ENCODE assay signal across 18 cellular contexts in the genomic region with DNA sequence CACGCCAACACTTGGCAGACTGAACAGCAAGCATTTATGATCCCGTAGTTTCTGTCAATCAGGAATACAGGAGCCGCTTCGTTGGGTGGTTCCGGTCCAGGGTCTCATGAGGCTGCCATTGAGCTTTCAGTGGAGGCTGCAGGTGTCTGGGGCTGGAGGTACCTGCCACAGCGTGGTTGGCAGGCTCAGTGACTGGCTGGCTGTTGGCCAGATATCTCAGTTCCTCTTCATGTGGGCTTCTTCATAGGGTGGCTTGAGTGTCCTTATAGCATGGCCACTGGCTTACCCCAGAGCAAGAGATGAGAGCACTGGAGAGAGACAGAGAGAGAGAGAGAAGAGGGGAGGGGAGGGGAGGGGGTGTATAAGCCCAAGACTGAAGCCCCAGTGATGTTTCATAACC. TPM values are rescaled to one million over a fixed set of nuclear protein-coding genes. Genes with fewer than 3 reads are reported as not detected.
A peak's percentile ranks its signal among the peaks of the same experiment; 100 is the strongest.
DNase-seq lines count a peak whose midpoint lies in the region; ATAC-seq and TF ChIP-seq lines count a peak whose summit lies in the region.
"Had no signal": no experiment of that assay in that cellular context is flagged by ENCODE, and none has a peak within 500 bp of the region (broad histone marks: within the 10 kb centered on the region; RNA-seq: fewer than 3 reads in every experiment).

No MANE protein-coding gene starts in this region.

- no peaks in the 10 kb centered on the region for H3K9me3 Mint-ChIP-seq in activated CD8-positive, alpha-beta T cell treated with anti-CD3 and anti-CD28 coated beads, Interleukin-2, amount 10 ng/mL, durations not matched to agents 7 days and 5 days (ENCODE audit: insufficient read depth)
- no peaks in the 10 kb centered on the region for H3K9me3 Mint-ChIP-seq in natural killer cell
- H3K9me3 Mint-ChIP-seq: nephron progenitor cell had no signal

- peaks cover 56% of the 10 kb centered on the region for H3K36me3 Mint-ChIP-seq in activated CD8-positive, alpha-beta T cell treated with anti-CD3 and anti-CD28 coated beads, Interleukin-2, amount 10 ng/mL, durations not matched to agents 7 days and 5 days (ENCODE audit: low read depth)
- no peaks in the 10 kb centered on the region for H3K36me3 Mint-ChIP-seq in natural killer cell

- POLR2A ChIA-PET in activated CD8-positive, alpha-beta T cell treated with anti-CD3 and anti-CD28 coated beads, Interleukin-2, amount 10 ng/mL, durations not matched to agents 7 days and 5 days (lab: Charles Lee), result no interaction called here

- H3K4me1 Mint-ChIP-seq in activated CD8-positive, alpha-beta T cell treated with anti-CD3 and anti-CD28 coated beads, Interleukin-2, amount 10 ng/mL, durations not matched to agents 7 days and 5 days (ENCODE audit: low read depth), result peaks cover 71% of the 10 kb centered on the region
- peaks cover 58 to 75% of the 10 kb centered on the region in 2 donors for H3K4me1 Mint-ChIP-seq in natural killer cell

- TF ChIP-seq CTCF in natural killer cell (IDR thresholded peaks at IDR 0.05), result no peak
- TF ChIP-seq CTCF in coronary artery (IDR thresholded peaks at IDR 0.05), result no peak

- H3K4me3 Mint-ChIP-seq in activated CD8-positive, alpha-beta T cell treated with anti-CD3 and anti-CD28 coated beads, Interleukin-2, amount 10 ng/mL, durations not matched to agents 7 days and 5 days, result no peak overlapping the region
- no peak overlapping the region for H3K4me3 Mint-ChIP-seq in natural killer cell
- H3K4me3 Mint-ChIP-seq: nephron progenitor cell had no signal

- CTCF ChIA-PET in activated CD8-positive, alpha-beta T cell treated with anti-CD3 and anti-CD28 coated beads, Interleukin-2, amount 10 ng/mL, durations not matched to agents 7 days and 5 days (lab: Charles Lee), result interaction anchor here (1.1 kb wide), 1 partner anchor 54 kb away, joined by 3 read pairs; no protein-coding TSS in a partner anchor

- peak; percentile 36 for DNase-seq in NCI-H2029 treated with DMSO at 0.1 percent for 48 hours (lab: John Stamatoyannopoulos, UW)
- no peak for DNase-seq in NCI-H2029 (lab: John Stamatoyannopoulos, UW)
- no peak for DNase-seq in activated CD8-positive, alpha-beta T cell treated with anti-CD3 and anti-CD28 coated beads, Interleukin-2, amount 10 ng/mL, durations not matched to agents 7 days and 5 days
- DNase-seq in natural killer cell, result no peak
- no peak for DNase-seq in germinal center (ENCODE audit: low spot score)
- DNase-seq in coronary artery (ENCODE audit: low spot score), result no peak
- DNase-seq: activated effector memory CD4-positive, alpha-beta T cell treated with Interleukin-2 at 50 U/mL for 16 hours; cortex of kidney; NCI-H1694 treated with DMSO at 0.1 percent for 48 hours; NCI-H524; nephron progenitor cell; SK-N-SH; stimulated activated CD4-positive, alpha-beta T cell treated with anti-CD3 and anti-CD28 coated beads, Interleukin-12 subunit alpha, Interleukin-12 subunit beta, amount 100 ng/mL, for 4 hours; uterus had no signal

- no peak overlapping the region for H3K27ac ChIP-seq in coronary artery
- H3K27ac ChIP-seq: PC-9, uterus had no signal

- no peaks in the 10 kb centered on the region for H3K27me3 Mint-ChIP-seq in activated CD8-positive, alpha-beta T cell treated with anti-CD3 and anti-CD28 coated beads, Interleukin-2, amount 10 ng/mL, durations not matched to agents 7 days and 5 days (ENCODE audit: low read depth)
- no peaks in the 10 kb centered on the region for H3K27me3 Mint-ChIP-seq in natural killer cell (ENCODE audit: low read depth in 2 of 2)

- no peak overlapping the region for H3K4me3 ChIP-seq in coronary artery
- H3K4me3 ChIP-seq: PC-9, uterus had no signal

- H3K27ac Mint-ChIP-seq in activated CD8-positive, alpha-beta T cell treated with anti-CD3 and anti-CD28 coated beads, Interleukin-2, amount 10 ng/mL, durations not matched to agents 7 days and 5 days, result peak overlapping the region; percentile 65
- peak overlapping the region; percentile 86 to 95 for H3K27ac Mint-ChIP-seq in natural killer cell
- H3K27ac Mint-ChIP-seq: nephron progenitor cell had no signal

- ATAC-seq in GM18909 (IDR thresholded peaks at IDR 0.05; ENCODE audit: poor library complexity, unreplicated experiment) (peak; percentile 42), natural killer cell (no peak), GM18870 (IDR thresholded peaks at IDR 0.05; ENCODE audit: unreplicated experiment) (no peak)
- ATAC-seq in activated CD8-positive, alpha-beta T cell treated with anti-CD3 and anti-CD28 coated beads, Interleukin-2, amount 10 ng/mL, durations not matched to agents 7 days and 5 days, result no peak
- ATAC-seq: HCT116 had no signal

- intact Hi-C loops in natural killer cell (cut with micrococcal nuclease), result no loop called here

RNA-seq across cellular contexts. Expression of a gene that starts 29.3 kb away (rescaled TPM):
- total RNA-seq in activated CD8-positive, alpha-beta T cell treated with anti-CD3 and anti-CD28 coated beads, Interleukin-2, amount 10 ng/mL, durations not matched to agents 7 days and 5 days, result 100 to 1,000 TPM; 283 to 285 TPM
- 100 to 1,000 TPM; 171 to 240 (median 198) TPM for total RNA-seq in natural killer cell
